30 cellular contexts compared by ENCODE assay signal in the genomic region with DNA sequence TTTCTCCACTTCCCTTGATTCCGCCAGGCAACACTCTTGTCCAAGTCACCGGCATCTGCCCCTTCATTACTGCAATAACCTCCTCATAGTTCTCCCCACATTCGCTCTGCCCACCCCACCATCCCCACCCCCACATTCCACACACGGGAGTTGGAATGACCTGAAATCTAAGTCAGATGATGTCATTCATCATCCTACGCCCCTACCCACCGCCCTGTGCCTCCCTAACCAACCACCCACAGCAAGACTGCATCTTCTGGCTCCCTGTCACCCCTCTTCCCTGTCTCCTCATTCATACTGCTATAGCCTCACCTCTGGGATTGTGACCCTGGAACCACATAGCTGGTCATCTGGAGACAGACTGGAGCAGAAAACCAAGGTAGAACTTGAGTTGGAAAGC.
"Had no signal": no experiment of that assay in that cellular context is flagged by ENCODE, and none has a peak within 500 bp of the region (broad histone marks: within the 10 kb centered on the region; RNA-seq: fewer than 3 reads in every experiment).

No MANE protein-coding gene starts in this region.

- H3K4me1 ChIP-seq: SJCRH30 had no signal

- H3K4me3 Mint-ChIP-seq: T-cell had no signal

- H3K9me3 Mint-ChIP-seq: T-cell had no signal

- ATAC-seq: Panc1, Right ventricle myocardium inferior, SK-N-SH treated with all-trans-retinoic acid at 6 μM for 48 hours, T-cell had no signal

- H3K36me3 ChIP-seq: MG63, SJCRH30 had no signal

- DNase-seq: MG63, MV-4-11, NCI-H1092, NCI-H1105, NCI-H1417 treated with DMSO at 0.1 percent for 48 hours, NCI-H1436 treated with DMSO at 0.1 percent for 48 hours, NCI-H1694 treated with DMSO at 0.1 percent for 48 hours, NCI-H1930, NCI-H2029 treated with DMSO at 0.1 percent for 48 hours, NCI-H2081 treated with DMSO at 0.1 percent for 48 hours, NCI-H2107, NCI-H2171, NCI-H226, NCI-H446 treated with DMSO at 0.1 percent for 48 hours, NCI-H510A, NCI-H524, NCI-H526, NCI-H69, NCI-H748 treated with DMSO at 0.1 percent for 48 hours, NCI-H82, PC-9, SHP77, SIG-M5, T-cell had no signal

- H2AFZ ChIP-seq: PC-9 had no signal

- H3K9me3 ChIP-seq: MG63, SJCRH30 had no signal

- H3K27ac ChIP-seq: PC-9, RWPE1, SJCRH30, SK-N-MC had no signal

- H3K4me2 ChIP-seq: PC-9 had no signal

- H3K4me3 ChIP-seq: MG63, PC-9, SJCRH30, SK-N-MC had no signal

- H3K4me1 Mint-ChIP-seq: T-cell had no signal

- H3K36me3 Mint-ChIP-seq: T-cell had no signal
